ENCODE assay signal across 22 cellular contexts in the genomic region with DNA sequence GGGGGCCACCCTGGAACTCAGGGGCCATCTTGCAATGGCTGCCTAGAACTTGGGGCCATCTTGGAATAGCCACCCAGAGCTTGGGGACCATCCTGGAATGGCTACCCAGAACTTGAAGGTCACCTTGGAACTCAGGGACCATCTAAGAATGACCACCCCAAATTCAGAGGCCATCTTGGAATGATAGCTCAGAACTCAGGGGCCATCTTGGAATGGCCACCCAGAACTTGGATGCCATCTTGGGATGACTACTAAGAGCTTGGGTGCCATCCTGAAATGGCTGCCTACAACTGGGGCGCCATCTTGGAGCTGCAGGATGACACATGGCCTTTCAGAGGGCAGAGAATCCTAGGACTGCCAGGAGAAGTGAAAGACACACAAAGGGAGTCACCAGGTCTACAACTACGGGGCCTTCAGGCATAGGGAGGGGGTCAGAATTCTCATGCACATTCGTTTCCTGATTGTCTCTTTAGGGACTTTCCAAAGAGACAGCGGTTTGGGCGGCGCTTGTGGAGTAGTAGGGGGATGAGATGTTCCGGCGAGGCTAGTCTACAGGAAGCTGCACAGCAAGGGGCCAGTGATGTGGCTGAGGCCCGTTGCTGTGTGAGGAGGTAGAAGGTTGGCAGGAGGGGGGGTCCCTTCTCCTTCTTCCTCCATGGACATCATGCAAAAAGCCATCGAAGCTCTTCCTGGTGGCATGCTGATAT.
DNase-seq lines count a peak whose midpoint lies in the region; ATAC-seq, FAIRE-seq and TF ChIP-seq lines count a peak whose summit lies in the region.
"Had no signal": no experiment of that assay in that cellular context is flagged by ENCODE, and none has a peak within 500 bp of the region (broad histone marks: within the 10 kb centered on the region; RNA-seq: fewer than 3 reads in every experiment).

No MANE protein-coding gene starts in this region.

- H3K36me3 Mint-ChIP-seq in T-helper 17 cell (ENCODE audit: low read depth) (no peaks in the 10 kb centered on the region), memory B cell (no peaks in the 10 kb centered on the region)

- no peaks in the 10 kb centered on the region for H3K36me3 ChIP-seq in HEK293 (ENCODE audit: control insufficient read depth in 2 of 2, insufficient read depth in 1 of 2, low read length in 2 of 2)
- H3K36me3 ChIP-seq: neural progenitor cell, SJCRH30 had no signal

- DNase-seq in activated effector memory CD4-positive, alpha-beta T cell treated with anti-CD3 and anti-CD28 coated beads, Interleukin-2, amount 50 U/mL, for 16 hours, result peak; percentile 71
- no peak for DNase-seq in activated effector memory CD4-positive, alpha-beta T cell treated with Interleukin-2 at 50 U/mL for 16 hours
- DNase-seq in T-helper 17 cell (no peak), memory B cell (ENCODE audit: low spot score in 2 of 2) (no peak), GOT3 (lab: John Stamatoyannopoulos, UW) (no peak), D721Med (ENCODE audit: insufficient read length, low spot score) (no peak), erythroblast (lab: John Stamatoyannopoulos, UW) (no peak)
- DNase-seq: activated CD4-positive, CD25-positive, alpha-beta regulatory T cell; MV-4-11; NCI-H1694 treated with DMSO at 0.1 percent for 48 hours; NCI-H2227 treated with DMSO at 0.1 percent for 48 hours; psoas muscle; SJCRH30; small intestine; stimulated activated CD4-positive, alpha-beta T cell treated with anti-CD3 and anti-CD28 coated beads, Interleukin-4, amount 100 ng/mL, for 1 hour had no signal

- no peak overlapping the region for H3K4me3 ChIP-seq in HEK293 (ENCODE audit: low read depth, low read length)
- H3K4me3 ChIP-seq: A549, BLaER1, neural progenitor cell, psoas muscle, SJCRH30 had no signal

- TF ChIP-seq CTCF in HEK293 (tag by site-specific recombination; IDR thresholded peaks at IDR 0.05), result no peak
- TF ChIP-seq CTCF in D721Med (IDR thresholded peaks at IDR 0.05; ENCODE audit: insufficient read depth, missing control alignments), result no peak

- CTCF ChIA-PET in HEK293 (lab: Yijun Ruan, JAX), result interaction anchor here (0.6 to 1.5 kb wide), 3 partner anchors 27 to 308 kb away, joined by 3 to 5 read pairs (median 3); no protein-coding TSS in a partner anchor

- ATAC-seq in T-helper 17 cell (peak; percentile 62), memory B cell (ENCODE audit: low read depth) (peak; percentile 45)
- ATAC-seq: A549, psoas muscle had no signal

- no peak overlapping the region for H3K27ac ChIP-seq in HEK293 (ENCODE audit: extremely low read depth, low read depth, low read length)
- H3K27ac ChIP-seq: A549, BLaER1, neural progenitor cell, psoas muscle, SJCRH30 had no signal

- no peaks in the 10 kb centered on the region for H3K9me3 Mint-ChIP-seq in memory B cell
- H3K9me3 Mint-ChIP-seq: T-helper 2 cell treated with Interferon-gamma antibody and Interleukin-4, amounts not matched to agents 5 μg/mL and 100 μg/mL, for 36 hours had no signal

- H3K4me3 Mint-ChIP-seq in T-helper 17 cell (no peak overlapping the region), memory B cell (no peak overlapping the region)
- H3K4me3 Mint-ChIP-seq: neural progenitor cell; T-helper 2 cell treated with Interferon-gamma antibody and Interleukin-4, amounts not matched to agents 5 μg/mL and 100 μg/mL, for 36 hours had no signal

- no peak for FAIRE-seq in D721Med (lab: Jason Lieb, UNC)
- FAIRE-seq: A549, GM19239, small intestine, urothelium cell line had no signal

- no peak for TF ChIP-seq POLR2A in erythroblast (IDR thresholded peaks at IDR 0.05; ENCODE audit: low read length)

- peak overlapping the region; percentile 11 for H3K27ac Mint-ChIP-seq in T-helper 17 cell
- no peak overlapping the region for H3K27ac Mint-ChIP-seq in memory B cell
- H3K27ac Mint-ChIP-seq: neural progenitor cell; T-helper 2 cell treated with Interferon-gamma antibody and Interleukin-4, amounts not matched to agents 5 μg/mL and 100 μg/mL, for 36 hours had no signal

- H3K9me3 ChIP-seq in HEK293 (ENCODE audit: control insufficient read depth, insufficient read depth, low read depth, low read length) (no peaks in the 10 kb centered on the region), T-helper 17 cell (ENCODE audit: control insufficient read depth, low read length, poor library complexity, severe bottlenecking) (no peaks in the 10 kb centered on the region)
- H3K9me3 ChIP-seq: A549, psoas muscle had no signal

- POLR2A ChIA-PET in HEK293 (lab: Yijun Ruan, JAX), result no interaction called here

- H3K27me3 Mint-ChIP-seq in T-helper 17 cell, result no peaks in the 10 kb centered on the region
- H3K27me3 Mint-ChIP-seq in memory B cell, result peaks cover 3% of the 10 kb centered on the region

- H3K4me1 ChIP-seq in HEK293 (ENCODE audit: control insufficient read depth, insufficient read depth, low read length), result no peaks in the 10 kb centered on the region
- H3K4me1 ChIP-seq: A549, neural progenitor cell, psoas muscle, SJCRH30 had no signal

- H3K4me1 Mint-ChIP-seq in T-helper 17 cell, result peaks cover 22% of the 10 kb centered on the region
- H3K4me1 Mint-ChIP-seq in memory B cell, result peaks cover 12% of the 10 kb centered on the region
- H3K4me1 Mint-ChIP-seq: neural progenitor cell had no signal

TF ChIP-seq in HEK293, 187 proteins besides CTCF, POLR2A, EP300 and RAD21 (continues in another document):
- TF ChIP-seq YY1 (tag by site-specific recombination; IDR thresholded peaks at IDR 0.05) (peak; percentile 55; the same call in 1 of the 2 replicates), ZNF416 (tag by site-specific recombination; IDR thresholded peaks at IDR 0.05) (no peak)
- TF ChIP-seq, protein P1, sequence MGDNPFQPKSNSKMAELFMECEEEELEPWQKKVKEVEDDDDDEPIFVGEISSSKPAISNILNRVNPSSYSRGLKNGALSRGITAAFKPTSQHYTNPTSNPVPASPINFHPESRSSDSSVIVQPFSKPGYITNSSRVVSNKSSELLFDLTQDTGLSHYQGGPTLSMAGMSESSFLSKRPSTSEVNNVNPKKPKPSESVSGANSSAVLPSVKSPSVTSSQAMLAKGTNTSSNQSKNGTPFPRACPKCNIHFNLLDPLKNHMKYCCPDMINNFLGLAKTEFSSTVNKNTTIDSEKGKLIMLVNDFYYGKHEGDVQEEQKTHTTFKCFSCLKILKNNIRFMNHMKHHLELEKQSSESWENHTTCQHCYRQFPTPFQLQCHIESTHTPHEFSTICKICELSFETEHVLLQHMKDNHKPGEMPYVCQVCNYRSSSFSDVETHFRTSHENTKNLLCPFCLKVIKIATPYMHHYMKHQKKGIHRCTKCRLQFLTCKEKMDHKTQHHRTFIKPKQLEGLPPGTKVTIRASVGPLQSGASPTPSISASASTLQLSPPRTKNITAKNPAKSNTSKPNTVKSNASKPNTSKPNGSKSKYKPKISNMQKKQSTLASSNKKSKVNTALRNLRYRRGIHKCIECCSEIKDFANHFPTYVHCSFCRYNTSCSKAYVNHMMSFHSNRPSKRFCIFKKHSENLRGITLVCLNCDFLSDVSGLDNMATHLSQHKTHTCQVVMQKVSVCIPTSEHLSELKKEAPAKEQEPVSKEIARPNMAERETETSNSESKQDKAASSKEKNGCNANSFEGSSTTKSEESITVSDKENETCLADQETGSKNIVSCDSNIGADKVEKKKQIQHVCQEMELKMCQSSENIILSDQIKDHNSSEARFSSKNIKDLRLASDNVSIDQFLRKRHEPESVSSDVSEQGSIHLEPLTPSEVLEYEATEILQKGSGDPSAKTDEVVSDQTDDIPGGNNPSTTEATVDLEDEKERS (tag by site-specific recombination; IDR thresholded peaks at IDR 0.05), result 0 out of 2 replicates have a peak, but pooled peaks have one; percentile 52
- TF ChIP-seq, protein P2, sequence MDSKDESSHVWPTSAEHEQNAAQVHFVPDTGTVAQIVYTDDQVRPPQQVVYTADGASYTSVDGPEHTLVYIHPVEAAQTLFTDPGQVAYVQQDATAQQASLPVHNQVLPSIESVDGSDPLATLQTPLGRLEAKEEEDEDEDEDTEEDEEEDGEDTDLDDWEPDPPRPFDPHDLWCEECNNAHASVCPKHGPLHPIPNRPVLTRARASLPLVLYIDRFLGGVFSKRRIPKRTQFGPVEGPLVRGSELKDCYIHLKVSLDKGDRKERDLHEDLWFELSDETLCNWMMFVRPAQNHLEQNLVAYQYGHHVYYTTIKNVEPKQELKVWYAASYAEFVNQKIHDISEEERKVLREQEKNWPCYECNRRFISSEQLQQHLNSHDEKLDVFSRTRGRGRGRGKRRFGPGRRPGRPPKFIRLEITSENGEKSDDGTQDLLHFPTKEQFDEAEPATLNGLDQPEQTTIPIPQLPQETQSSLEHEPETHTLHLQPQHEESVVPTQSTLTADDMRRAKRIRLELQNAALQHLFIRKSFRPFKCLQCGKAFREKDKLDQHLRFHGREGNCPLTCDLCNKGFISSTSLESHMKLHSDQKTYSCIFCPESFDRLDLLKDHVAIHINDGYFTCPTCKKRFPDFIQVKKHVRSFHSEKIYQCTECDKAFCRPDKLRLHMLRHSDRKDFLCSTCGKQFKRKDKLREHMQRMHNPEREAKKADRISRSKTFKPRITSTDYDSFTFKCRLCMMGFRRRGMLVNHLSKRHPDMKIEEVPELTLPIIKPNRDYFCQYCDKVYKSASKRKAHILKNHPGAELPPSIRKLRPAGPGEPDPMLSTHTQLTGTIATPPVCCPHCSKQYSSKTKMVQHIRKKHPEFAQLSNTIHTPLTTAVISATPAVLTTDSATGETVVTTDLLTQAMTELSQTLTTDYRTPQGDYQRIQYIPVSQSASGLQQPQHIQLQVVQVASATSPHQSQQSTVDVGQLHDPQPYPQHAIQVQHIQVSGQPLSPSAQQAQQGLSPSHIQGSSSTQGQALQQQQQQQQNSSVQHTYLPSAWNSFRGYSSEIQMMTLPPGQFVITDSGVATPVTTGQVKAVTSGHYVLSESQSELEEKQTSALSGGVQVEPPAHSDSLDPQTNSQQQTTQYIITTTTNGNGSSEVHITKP (tag by site-specific recombination; IDR thresholded peaks at IDR 0.05), result no peak
